12 cellular contexts compared by ENCODE assay signal in the genomic region with DNA sequence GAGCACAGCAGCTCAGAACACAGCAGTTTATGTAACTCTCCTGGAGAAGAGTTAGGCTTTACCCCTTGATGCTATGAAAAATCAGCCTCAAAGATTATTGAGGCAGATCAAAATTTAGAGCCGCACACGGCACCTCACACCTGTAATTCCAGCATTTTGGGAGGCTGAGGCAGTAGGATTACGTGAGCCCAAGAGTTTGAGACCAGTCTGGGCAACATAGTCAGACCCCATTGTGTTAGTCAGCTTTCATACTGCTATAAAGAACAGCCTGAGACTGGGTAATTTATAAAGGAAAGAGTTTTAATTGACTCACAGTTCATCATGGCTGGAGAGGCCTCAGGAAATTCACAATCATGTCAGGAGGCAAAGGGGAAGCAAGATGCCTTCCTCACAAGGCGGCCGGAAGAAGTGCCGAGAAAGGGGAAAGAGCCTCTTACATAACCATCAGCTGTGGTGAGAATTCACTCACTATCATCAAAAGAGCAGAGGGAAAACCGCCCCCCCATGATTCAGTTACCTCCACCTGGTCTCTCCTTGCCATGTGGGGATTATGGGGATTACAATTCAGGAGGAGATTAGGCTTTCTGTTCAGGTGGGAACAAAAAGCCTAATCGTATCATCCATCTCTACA.
DNase-seq lines count a peak whose midpoint lies in the region; ATAC-seq, FAIRE-seq and TF ChIP-seq lines count a peak whose summit lies in the region.
"Had no signal": no experiment of that assay in that cellular context is flagged by ENCODE, and none has a peak within 500 bp of the region (broad histone marks: within the 10 kb centered on the region; RNA-seq: fewer than 3 reads in every experiment).

No MANE protein-coding gene starts in this region.

- TF ChIP-seq CTCF in NB4 (IDR thresholded peaks at IDR 0.05; ENCODE audit: low read depth, low read length) (no peak), D721Med (IDR thresholded peaks at IDR 0.05; ENCODE audit: insufficient read depth, missing control alignments) (no peak)

- DNase-seq in CD1c-positive myeloid dendritic cell (ENCODE audit: extremely low spot score) (peak; percentile 86), NB4 (ENCODE audit: low read depth) (peak; percentile 38), NCI-H2029 (lab: John Stamatoyannopoulos, UW) (no peak), D721Med (ENCODE audit: insufficient read length, low spot score) (no peak)
- DNase-seq in activated CD4-positive, CD25-positive, alpha-beta regulatory T cell treated with anti-CD3 and anti-CD28 coated beads, Interleukin-2, amount 50 U/mL, for 72 hours, result no peak
- DNase-seq: esophagus squamous epithelium; stimulated activated CD4-positive, alpha-beta T cell treated with anti-CD3 and anti-CD28 coated beads, Interleukin-12 subunit alpha, Interleukin-12 subunit beta, amount 100 ng/mL, for 4 hours had no signal

- H3K27ac ChIP-seq in angular gyrus (ENCODE audit: low read depth, low read length), result peak overlapping the region; percentile 24
- H3K27ac ChIP-seq: C4-2B had no signal

- no peak for TF ChIP-seq POLR2A in NB4 (IDR thresholded peaks at IDR 0.05; ENCODE audit: extremely low read depth, insufficient read length)

- no peak for FAIRE-seq in D721Med (lab: Jason Lieb, UNC)
- FAIRE-seq: bronchial epithelial cell had no signal

- H3K4me3 ChIP-seq in NB4 (ENCODE audit: low read depth, low read length), result no peak overlapping the region
- H3K4me3 ChIP-seq in mononuclear cell (ENCODE audit: low read length), result peak overlapping the region; percentile 32
- H3K4me3 ChIP-seq: esophagus squamous epithelium had no signal

- ATAC-seq in HG03135 (IDR thresholded peaks at IDR 0.05; ENCODE audit: unreplicated experiment), result no peak

- H3K27me3 ChIP-seq in mononuclear cell (ENCODE audit: insufficient read depth, low read length), result no peaks in the 10 kb centered on the region
- H3K27me3 ChIP-seq: esophagus squamous epithelium had no signal

- no peaks in the 10 kb centered on the region for H3K9me3 ChIP-seq in mononuclear cell (ENCODE audit: low read depth, low read length)
- H3K9me3 ChIP-seq: esophagus squamous epithelium had no signal

- H3K4me1 ChIP-seq in mononuclear cell (ENCODE audit: insufficient read depth, low read length), result peaks cover 46% of the 10 kb centered on the region

Comparison
In these comparisons a context has a peak if more than half of its experiments do, and no peak if none do; other contexts are left out.
1. DNase-seq: peak in CD1c-positive myeloid dendritic cell (single experiment) and NB4 (single experiment); none in NCI-H2029 (single experiment), activated CD4-positive, CD25-positive, alpha-beta regulatory T cell treated with anti-CD3 and anti-CD28 coated beads, Interleukin-2, amount 50 U/mL, for 72 hours (single experiment) and D721Med (single experiment).